9 cellular contexts compared by ENCODE assay signal in the genomic region with DNA sequence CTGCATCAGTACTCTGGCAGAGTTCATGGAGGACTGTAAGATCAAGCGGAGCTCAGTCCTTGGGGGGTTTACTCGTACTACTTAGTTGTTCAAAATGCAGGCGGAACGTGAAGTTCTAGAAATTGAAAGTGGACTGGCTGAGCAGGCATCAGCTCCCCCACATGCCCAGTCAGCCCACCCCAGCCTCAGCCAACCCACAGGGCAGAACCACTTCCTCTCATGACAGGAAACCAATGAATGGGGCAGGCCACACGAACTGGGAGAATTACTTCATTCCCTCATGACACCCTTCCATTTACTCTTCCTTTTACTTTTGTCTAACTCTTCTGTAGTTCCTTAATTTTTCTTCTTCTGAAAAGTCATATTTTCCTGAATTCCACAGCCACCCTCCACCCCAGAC.
DNase-seq lines count a peak whose midpoint lies in the region; ATAC-seq, FAIRE-seq and TF ChIP-seq lines count a peak whose summit lies in the region.
"Had no signal": no experiment of that assay in that cellular context is flagged by ENCODE, and none has a peak within 500 bp of the region (broad histone marks: within the 10 kb centered on the region; RNA-seq: fewer than 3 reads in every experiment).

No MANE protein-coding gene starts in this region.

- no peak for TF ChIP-seq POLR2A in GM12892 (IDR thresholded peaks at IDR 0.05; ENCODE audit: low read depth, low read length)
- no peak for TF ChIP-seq POLR2A in uterus (IDR thresholded peaks at IDR 0.05)

- peak overlapping the region; percentile 14 for H3K27ac Mint-ChIP-seq in HFFc6

- no peak for FAIRE-seq in GM12892 (lab: Jason Lieb, UNC)
- FAIRE-seq: pancreas had no signal

- TF ChIP-seq CTCF in HFFc6 (IDR thresholded peaks at IDR 0.05) (no peak), uterus (IDR thresholded peaks at IDR 0.05) (no peak)

- no peak overlapping the region for H3K27ac ChIP-seq in uterus
- H3K27ac ChIP-seq: pancreas had no signal

- no peaks in the 10 kb centered on the region for H3K9me3 Mint-ChIP-seq in HFFc6

- H3K9me3 ChIP-seq in uterus, result no peaks in the 10 kb centered on the region
- H3K9me3 ChIP-seq: pancreas had no signal

- H3K27me3 ChIP-seq in uterus, result no peaks in the 10 kb centered on the region

- H3K4me1 ChIP-seq in uterus, result no peaks in the 10 kb centered on the region
- H3K4me1 ChIP-seq: pancreas had no signal

- intact Hi-C loops in uterus (cut with DNase I; ENCODE audit: low total_unique reads), result no loop called here

- no peaks in the 10 kb centered on the region for H3K36me3 ChIP-seq in uterus
- H3K36me3 ChIP-seq: pancreas had no signal

- peaks cover 79% of the 10 kb centered on the region for H3K4me1 Mint-ChIP-seq in HFFc6 (ENCODE audit: low read depth)

- ATAC-seq in GM18511 (IDR thresholded peaks at IDR 0.05; ENCODE audit: unreplicated experiment), result peak; percentile 92

- DNase-seq in HFFc6 (no peak), SKM-1 (lab: John Stamatoyannopoulos, UW; ENCODE audit: unreplicated experiment) (peak; percentile 88), medulla oblongata (ENCODE audit: extremely low spot score) (peak; percentile 81), GM12892 (ENCODE audit: insufficient read length) (no peak), RKO (ENCODE audit: low spot score) (no peak), uterus (no peak)
- no peak for DNase-seq in stimulated activated CD4-positive, alpha-beta T cell treated with anti-CD3 and anti-CD28 coated beads, Interleukin-2, amount 100 ng/mL, for 48 hours

- no peak overlapping the region for H3K4me3 ChIP-seq in uterus
- H3K4me3 ChIP-seq: pancreas had no signal

- H3K4me3 Mint-ChIP-seq in HFFc6, result no peak overlapping the region

- peaks cover 2% of the 10 kb centered on the region for H3K27me3 Mint-ChIP-seq in HFFc6 (ENCODE audit: insufficient read depth)

- H3K36me3 Mint-ChIP-seq in HFFc6 (ENCODE audit: low read depth), result peaks cover 58% of the 10 kb centered on the region

Comparison
In these comparisons a context has a peak if more than half of its experiments do, and no peak if none do; other contexts are left out.
1. DNase-seq: peak in SKM-1 (single experiment) and medulla oblongata (single experiment); none in HFFc6 (single experiment), GM12892 (single experiment), RKO (single experiment), uterus (0 of 2) and stimulated activated CD4-positive, alpha-beta T cell treated with anti-CD3 and anti-CD28 coated beads, Interleukin-2, amount 100 ng/mL, for 48 hours (0 of 2).